In genomic region chr12:6723607-6724408, GRCh38 we compare ENCODE assay signal across 1 cellular context.
TF ChIP-seq lines count a peak whose summit lies in the region.

A gene with protein sequence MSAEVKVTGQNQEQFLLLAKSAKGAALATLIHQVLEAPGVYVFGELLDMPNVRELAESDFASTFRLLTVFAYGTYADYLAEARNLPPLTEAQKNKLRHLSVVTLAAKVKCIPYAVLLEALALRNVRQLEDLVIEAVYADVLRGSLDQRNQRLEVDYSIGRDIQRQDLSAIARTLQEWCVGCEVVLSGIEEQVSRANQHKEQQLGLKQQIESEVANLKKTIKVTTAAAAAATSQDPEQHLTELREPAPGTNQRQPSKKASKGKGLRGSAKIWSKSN (plus strand): TSS chr12:6724046. CDS start chr12:6724657, 611 bp downstream.

TF ChIP-seq in HepG2, 621 proteins besides CTCF, POLR2A, EP300 and RAD21 (continued from another document):
- TF ChIP-seq, protein P1, sequence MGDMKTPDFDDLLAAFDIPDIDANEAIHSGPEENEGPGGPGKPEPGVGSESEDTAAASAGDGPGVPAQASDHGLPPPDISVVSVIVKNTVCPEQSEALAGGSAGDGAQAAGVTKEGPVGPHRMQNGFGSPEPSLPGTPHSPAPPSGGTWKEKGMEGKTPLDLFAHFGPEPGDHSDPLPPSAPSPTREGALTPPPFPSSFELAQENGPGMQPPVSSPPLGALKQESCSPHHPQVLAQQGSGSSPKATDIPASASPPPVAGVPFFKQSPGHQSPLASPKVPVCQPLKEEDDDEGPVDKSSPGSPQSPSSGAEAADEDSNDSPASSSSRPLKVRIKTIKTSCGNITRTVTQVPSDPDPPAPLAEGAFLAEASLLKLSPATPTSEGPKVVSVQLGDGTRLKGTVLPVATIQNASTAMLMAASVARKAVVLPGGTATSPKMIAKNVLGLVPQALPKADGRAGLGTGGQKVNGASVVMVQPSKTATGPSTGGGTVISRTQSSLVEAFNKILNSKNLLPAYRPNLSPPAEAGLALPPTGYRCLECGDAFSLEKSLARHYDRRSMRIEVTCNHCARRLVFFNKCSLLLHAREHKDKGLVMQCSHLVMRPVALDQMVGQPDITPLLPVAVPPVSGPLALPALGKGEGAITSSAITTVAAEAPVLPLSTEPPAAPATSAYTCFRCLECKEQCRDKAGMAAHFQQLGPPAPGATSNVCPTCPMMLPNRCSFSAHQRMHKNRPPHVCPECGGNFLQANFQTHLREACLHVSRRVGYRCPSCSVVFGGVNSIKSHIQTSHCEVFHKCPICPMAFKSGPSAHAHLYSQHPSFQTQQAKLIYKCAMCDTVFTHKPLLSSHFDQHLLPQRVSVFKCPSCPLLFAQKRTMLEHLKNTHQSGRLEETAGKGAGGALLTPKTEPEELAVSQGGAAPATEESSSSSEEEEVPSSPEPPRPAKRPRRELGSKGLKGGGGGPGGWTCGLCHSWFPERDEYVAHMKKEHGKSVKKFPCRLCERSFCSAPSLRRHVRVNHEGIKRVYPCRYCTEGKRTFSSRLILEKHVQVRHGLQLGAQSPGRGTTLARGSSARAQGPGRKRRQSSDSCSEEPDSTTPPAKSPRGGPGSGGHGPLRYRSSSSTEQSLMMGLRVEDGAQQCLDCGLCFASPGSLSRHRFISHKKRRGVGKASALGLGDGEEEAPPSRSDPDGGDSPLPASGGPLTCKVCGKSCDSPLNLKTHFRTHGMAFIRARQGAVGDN (CRISPR knock-in tag; IDR thresholded peaks at IDR 0.05) = peak; percentile 99
- TF ChIP-seq FOSL2 (CRISPR knock-in tag; IDR thresholded peaks at IDR 0.05) (peak; percentile 51), ZSCAN25 (CRISPR knock-in tag; IDR thresholded peaks at IDR 0.05) (peak; percentile 65; the same call in 1 of the 2 replicates), PRMT3 (CRISPR knock-in tag; IDR thresholded peaks at IDR 0.05; ENCODE audit: borderline replicate concordance, low read depth) (0 out of 2 replicates have a peak, but pooled peaks have one; percentile 57), KAT8 (CRISPR knock-in tag; IDR thresholded peaks at IDR 0.05) (peak; percentile 97), ATF3 (CRISPR knock-in tag; IDR thresholded peaks at IDR 0.05) (no peak; the same call in 1 of the 2 replicates), SMAD1 (CRISPR knock-in tag; IDR thresholded peaks at IDR 0.05; ENCODE audit: borderline replicate concordance, low read depth) (no peak), ZNF672 (CRISPR knock-in tag; IDR thresholded peaks at IDR 0.05) (no peak), ZNF367 (CRISPR knock-in tag; IDR thresholded peaks at IDR 0.05; ENCODE audit: borderline replicate concordance) (0 out of 2 replicates have a peak, but pooled peaks have one; percentile 63), NFE2 (CRISPR knock-in tag; IDR thresholded peaks at IDR 0.05) (no peak; the same call in 1 of the 2 replicates), DR1 (CRISPR knock-in tag; IDR thresholded peaks at IDR 0.05) (peak; percentile 93), MAZ (IDR thresholded peaks at IDR 0.05; ENCODE audit: borderline replicate concordance, low read depth, low read length) (peak; percentile 89; the same call in 1 of the 2 replicates), MAZ (CRISPR knock-in tag; IDR thresholded peaks at IDR 0.05; ENCODE audit: low read depth) (peak; percentile 94), TCF7 (IDR thresholded peaks at IDR 0.05; ENCODE audit: low read depth) (no peak), ZNF530 (CRISPR knock-in tag; IDR thresholded peaks at IDR 0.05; ENCODE audit: low read depth) (no peak), NFRKB (IDR thresholded peaks at IDR 0.05) (no peak), NAIF1 (CRISPR knock-in tag; IDR thresholded peaks at IDR 0.05; ENCODE audit: borderline replicate concordance) (peak; percentile 96), ZNF451 (CRISPR knock-in tag; IDR thresholded peaks at IDR 0.05) (peak; percentile 93; the same call in 1 of the 2 replicates), ZNF143 (CRISPR knock-in tag; IDR thresholded peaks at IDR 0.05) (peak; percentile 65), ZNF704 (CRISPR knock-in tag; IDR thresholded peaks at IDR 0.05; ENCODE audit: borderline replicate concordance) (peak; percentile 75; the same call in 1 of the 2 replicates), MXD3 (CRISPR knock-in tag; IDR thresholded peaks at IDR 0.05) (peak; percentile 92), SP2 (CRISPR knock-in tag; IDR thresholded peaks at IDR 0.05) (peak; percentile 85), ZNF720 (CRISPR knock-in tag; IDR thresholded peaks at IDR 0.05) (no peak), MTA1 (CRISPR knock-in tag; IDR thresholded peaks at IDR 0.05; ENCODE audit: borderline replicate concordance) (peak; percentile 89; the same call in 1 of the 2 replicates), ASH2L (IDR thresholded peaks at IDR 0.05; ENCODE audit: insufficient read length, low read depth, low read length) (peak; percentile 79)
- TF ChIP-seq, protein P2, sequence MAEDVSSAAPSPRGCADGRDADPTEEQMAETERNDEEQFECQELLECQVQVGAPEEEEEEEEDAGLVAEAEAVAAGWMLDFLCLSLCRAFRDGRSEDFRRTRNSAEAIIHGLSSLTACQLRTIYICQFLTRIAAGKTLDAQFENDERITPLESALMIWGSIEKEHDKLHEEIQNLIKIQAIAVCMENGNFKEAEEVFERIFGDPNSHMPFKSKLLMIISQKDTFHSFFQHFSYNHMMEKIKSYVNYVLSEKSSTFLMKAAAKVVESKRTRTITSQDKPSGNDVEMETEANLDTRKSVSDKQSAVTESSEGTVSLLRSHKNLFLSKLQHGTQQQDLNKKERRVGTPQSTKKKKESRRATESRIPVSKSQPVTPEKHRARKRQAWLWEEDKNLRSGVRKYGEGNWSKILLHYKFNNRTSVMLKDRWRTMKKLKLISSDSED (CRISPR knock-in tag; IDR thresholded peaks at IDR 0.05) = 0 out of 2 replicates have a peak, but pooled peaks have one; percentile 22
- TF ChIP-seq, protein P3, sequence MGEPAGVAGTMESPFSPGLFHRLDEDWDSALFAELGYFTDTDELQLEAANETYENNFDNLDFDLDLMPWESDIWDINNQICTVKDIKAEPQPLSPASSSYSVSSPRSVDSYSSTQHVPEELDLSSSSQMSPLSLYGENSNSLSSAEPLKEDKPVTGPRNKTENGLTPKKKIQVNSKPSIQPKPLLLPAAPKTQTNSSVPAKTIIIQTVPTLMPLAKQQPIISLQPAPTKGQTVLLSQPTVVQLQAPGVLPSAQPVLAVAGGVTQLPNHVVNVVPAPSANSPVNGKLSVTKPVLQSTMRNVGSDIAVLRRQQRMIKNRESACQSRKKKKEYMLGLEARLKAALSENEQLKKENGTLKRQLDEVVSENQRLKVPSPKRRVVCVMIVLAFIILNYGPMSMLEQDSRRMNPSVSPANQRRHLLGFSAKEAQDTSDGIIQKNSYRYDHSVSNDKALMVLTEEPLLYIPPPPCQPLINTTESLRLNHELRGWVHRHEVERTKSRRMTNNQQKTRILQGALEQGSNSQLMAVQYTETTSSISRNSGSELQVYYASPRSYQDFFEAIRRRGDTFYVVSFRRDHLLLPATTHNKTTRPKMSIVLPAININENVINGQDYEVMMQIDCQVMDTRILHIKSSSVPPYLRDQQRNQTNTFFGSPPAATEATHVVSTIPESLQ (CRISPR knock-in tag; conservative IDR thresholded peaks at IDR 0.05) = no peak
- TF ChIP-seq, protein P4, sequence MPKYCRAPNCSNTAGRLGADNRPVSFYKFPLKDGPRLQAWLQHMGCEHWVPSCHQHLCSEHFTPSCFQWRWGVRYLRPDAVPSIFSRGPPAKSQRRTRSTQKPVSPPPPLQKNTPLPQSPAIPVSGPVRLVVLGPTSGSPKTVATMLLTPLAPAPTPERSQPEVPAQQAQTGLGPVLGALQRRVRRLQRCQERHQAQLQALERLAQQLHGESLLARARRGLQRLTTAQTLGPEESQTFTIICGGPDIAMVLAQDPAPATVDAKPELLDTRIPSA (CRISPR knock-in tag; IDR thresholded peaks at IDR 0.05; ENCODE audit: borderline replicate concordance) = peak; percentile 90; the same call in 1 of the 2 replicates
- TF ChIP-seq, protein P5, sequence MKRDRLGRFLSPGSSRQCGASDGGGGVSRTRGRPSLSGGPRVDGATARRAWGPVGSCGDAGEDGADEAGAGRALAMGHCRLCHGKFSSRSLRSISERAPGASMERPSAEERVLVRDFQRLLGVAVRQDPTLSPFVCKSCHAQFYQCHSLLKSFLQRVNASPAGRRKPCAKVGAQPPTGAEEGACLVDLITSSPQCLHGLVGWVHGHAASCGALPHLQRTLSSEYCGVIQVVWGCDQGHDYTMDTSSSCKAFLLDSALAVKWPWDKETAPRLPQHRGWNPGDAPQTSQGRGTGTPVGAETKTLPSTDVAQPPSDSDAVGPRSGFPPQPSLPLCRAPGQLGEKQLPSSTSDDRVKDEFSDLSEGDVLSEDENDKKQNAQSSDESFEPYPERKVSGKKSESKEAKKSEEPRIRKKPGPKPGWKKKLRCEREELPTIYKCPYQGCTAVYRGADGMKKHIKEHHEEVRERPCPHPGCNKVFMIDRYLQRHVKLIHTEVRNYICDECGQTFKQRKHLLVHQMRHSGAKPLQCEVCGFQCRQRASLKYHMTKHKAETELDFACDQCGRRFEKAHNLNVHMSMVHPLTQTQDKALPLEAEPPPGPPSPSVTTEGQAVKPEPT (CRISPR knock-in tag; IDR thresholded peaks at IDR 0.05; ENCODE audit: low read depth) = peak; percentile 83; the same call in 1 of the 2 replicates
